8 cellular contexts compared by ENCODE assay signal in genomic region chr9:89179535-89179919, GRCh38. TPM values are rescaled to one million over a fixed set of nuclear protein-coding genes. Genes with fewer than 3 reads are reported as not detected.
DNase-seq lines count a peak whose midpoint lies in the region; ATAC-seq, FAIRE-seq and TF ChIP-seq lines count a peak whose summit lies in the region.

No MANE protein-coding gene starts in this region.

- H3K27ac ChIP-seq in small intestine (ENCODE audit: low read depth in 1 of 2, low read length in 1 of 2): peak overlapping the region; percentile 30 to 78

- peak; percentile 2 for ATAC-seq in WTC11
- ATAC-seq in HG02973 (IDR thresholded peaks at IDR 0.05; ENCODE audit: unreplicated experiment): no peak

- peaks cover 2 to 6% of the 10 kb centered on the region in 2 donors for H3K4me1 ChIP-seq in small intestine (ENCODE audit: control insufficient read depth in 2 of 2, insufficient read depth in 1 of 2, low read depth in 1 of 2, low read length in 1 of 2)

- no peak for FAIRE-seq in small intestine (lab: Jason Lieb, UNC)

- no peak for TF ChIP-seq CTCF in WTC11 (IDR thresholded peaks at IDR 0.05)

- H3K27ac Mint-ChIP-seq in WTC11: peak overlapping the region; percentile 99

- peaks cover 0 to 8% of the 10 kb centered on the region in 2 donors for H3K27me3 ChIP-seq in small intestine (ENCODE audit: control insufficient read depth in 2 of 2, insufficient read depth in 2 of 2, low read length in 2 of 2)

- POLR2A ChIA-PET in WTC11 (lab: Charles Lee): interaction anchor here (1.8 kb wide), 1 partner anchor 131 kb away, joined by 5 read pairs; no protein-coding TSS in a partner anchor

- peak overlapping the region in 1 of 2 donors; percentile 41 for H3K4me3 ChIP-seq in small intestine (ENCODE audit: low read depth in 1 of 2, low read length in 2 of 2)

- no peaks in the 10 kb centered on the region for H3K36me3 Mint-ChIP-seq in WTC11

- DNase-seq in NCI-H146 (lab: John Stamatoyannopoulos, UW): peak; percentile 1
- no peak for DNase-seq in NCI-H146 treated with DMSO at 0.1 percent for 48 hours (lab: John Stamatoyannopoulos, UW; ENCODE audit: unreplicated experiment)
- DNase-seq in WTC11 (ENCODE audit: low spot score): no peak
- DNase-seq in hepatic stellate cell (ENCODE audit: low spot score): peak; percentile 50
- no peak for DNase-seq in small intestine
- no peak for DNase-seq in KG1 (lab: John Stamatoyannopoulos, UW)
- no peak for DNase-seq in erythroblast (lab: John Stamatoyannopoulos, UW)

- CTCF ChIA-PET in WTC11 (lab: Charles Lee): interaction anchor here (0.8 to 1.7 kb wide), 2 partner anchors 82 to 99 kb away, joined by 3 to 7 read pairs; no protein-coding TSS in a partner anchor

- H3K9me3 ChIP-seq in small intestine (ENCODE audit: control insufficient read depth, low read depth): no peaks in the 10 kb centered on the region

- H3K36me3 ChIP-seq in small intestine (ENCODE audit: control insufficient read depth in 2 of 2, insufficient read depth in 2 of 2, low read length in 2 of 2): no peaks in the 10 kb centered on the region

- peaks cover 22% of the 10 kb centered on the region for H3K27me3 Mint-ChIP-seq in WTC11 (ENCODE audit: low read depth)

- H3K4me1 Mint-ChIP-seq in WTC11: peaks cover 53% of the 10 kb centered on the region

- H3K4me3 Mint-ChIP-seq in WTC11: peak overlapping the region; percentile 69

- WGBS in small intestine, 3 donors: 10 to 22% (median 18%) methylated on average over 6 of the region's 6 CpGs

- no peaks in the 10 kb centered on the region for H3K9me3 Mint-ChIP-seq in WTC11

- no peak for TF ChIP-seq POLR2A in erythroblast (IDR thresholded peaks at IDR 0.05; ENCODE audit: low read length)

TF ChIP-seq in WTC11, 78 proteins besides CTCF, POLR2A, EP300 and RAD21:
- TF ChIP-seq EMX1 (CRISPR knock-in tag; IDR thresholded peaks at IDR 0.05) (no peak), PRRX2 (CRISPR knock-in tag; IDR thresholded peaks at IDR 0.05) (no peak), ZNF232 (CRISPR knock-in tag; IDR thresholded peaks at IDR 0.05) (0 out of 2 replicates have a peak, but pooled peaks have one; percentile 49), MAX (CRISPR knock-in tag; IDR thresholded peaks at IDR 0.05) (no peak)
- TF ChIP-seq, protein P1, sequence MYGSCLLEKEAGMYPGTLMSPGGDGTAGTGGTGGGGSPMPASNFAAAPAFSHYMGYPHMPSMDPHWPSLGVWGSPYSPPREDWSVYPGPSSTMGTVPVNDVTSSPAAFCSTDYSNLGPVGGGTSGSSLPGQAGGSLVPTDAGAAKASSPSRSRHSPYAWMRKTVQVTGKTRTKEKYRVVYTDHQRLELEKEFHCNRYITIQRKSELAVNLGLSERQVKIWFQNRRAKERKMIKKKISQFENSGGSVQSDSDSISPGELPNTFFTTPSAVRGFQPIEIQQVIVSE (CRISPR knock-in tag; IDR thresholded peaks at IDR 0.05; ENCODE audit: borderline replicate concordance): no peak

RNA-seq across cellular contexts. Expression of gene SHC3, which starts 0.9 kb away (rescaled TPM):
- 4.2 to 5.1 TPM (median 4.9 TPM) in 3 replicates for total RNA-seq in WTC11 (2021)
- polyA plus RNA-seq in small intestine: under 1 TPM in 2 of 3 donors, not detected in 1; 0.27 to 0.57 TPM

Comparison
In these comparisons a context has a peak if more than half of its experiments do, and no peak if none do; other contexts are left out.
1. DNase-seq: peak in NCI-H146 (single experiment) and hepatic stellate cell (single experiment); none in NCI-H146 treated with DMSO at 0.1 percent for 48 hours (single experiment), WTC11 (single experiment), small intestine (single experiment), KG1 (single experiment) and erythroblast (0 of 2).